18 cellular contexts compared by ENCODE assay signal in the genomic region with DNA sequence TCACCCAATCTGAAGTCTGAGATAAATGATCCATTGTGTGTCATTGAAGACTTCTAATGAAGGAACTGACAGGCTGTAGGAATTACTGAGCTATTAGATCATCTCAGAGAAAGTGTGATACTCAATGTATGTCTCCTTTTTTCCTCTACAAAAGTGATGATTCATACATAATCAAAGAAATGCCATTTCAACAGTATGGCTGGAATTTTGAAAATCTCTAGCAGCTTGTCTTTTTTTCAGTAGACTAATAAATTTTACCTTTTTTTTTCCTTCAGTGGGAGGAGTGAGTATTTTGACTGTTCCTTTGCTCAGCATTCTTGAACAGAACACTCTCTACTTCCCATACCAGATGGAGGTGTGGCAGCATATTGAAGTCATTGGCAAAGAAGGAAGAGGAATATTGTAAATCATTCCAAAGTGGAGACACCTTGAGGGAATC.
DNase-seq lines count a peak whose midpoint lies in the region; ATAC-seq, FAIRE-seq and TF ChIP-seq lines count a peak whose summit lies in the region.
"Had no signal": no experiment of that assay in that cellular context is flagged by ENCODE, and none has a peak within 500 bp of the region (broad histone marks: within the 10 kb centered on the region; RNA-seq: fewer than 3 reads in every experiment).

No MANE protein-coding gene starts in this region.

- H3K9me3 ChIP-seq in AG04450 (ENCODE audit: control insufficient read depth, insufficient read depth, low read length) = no peaks in the 10 kb centered on the region
- H3K9me3 ChIP-seq: SJSA1 had no signal

- H3K4me3 ChIP-seq in AG04450 (ENCODE audit: low read depth, low read length) = no peak overlapping the region
- H3K4me3 ChIP-seq: SJSA1 had no signal

- CTCF ChIA-PET in AG04450 (lab: Charles Lee) = no interaction called here
- CTCF ChIA-PET in activated CD8-positive, alpha-beta T cell treated with anti-CD3 and anti-CD28 coated beads, Interleukin-2, amount 10 ng/mL, durations not matched to agents 7 days and 5 days (lab: Charles Lee) = no interaction called here

- ATAC-seq in effector memory CD8-positive, alpha-beta T cell (replicated peaks) = no peak
- no peak for ATAC-seq in activated CD8-positive, alpha-beta T cell treated with anti-CD3 and anti-CD28 coated beads, Interleukin-2, amount 10 ng/mL, durations not matched to agents 7 days and 5 days
- ATAC-seq in HG03521 (IDR thresholded peaks at IDR 0.05; ENCODE audit: unreplicated experiment) = no peak
- ATAC-seq: naive thymus-derived CD8-positive, alpha-beta T cell had no signal

- peaks cover 17% of the 10 kb centered on the region for H3K4me1 Mint-ChIP-seq in chondrocyte (ENCODE audit: low read depth)
- peaks cover 13% of the 10 kb centered on the region for H3K4me1 Mint-ChIP-seq in mesothelial cell of epicardium
- H3K4me1 Mint-ChIP-seq in effector memory CD8-positive, alpha-beta T cell (ENCODE audit: low read depth in 2 of 2) = no peaks in the 10 kb centered on the region
- H3K4me1 Mint-ChIP-seq in activated CD8-positive, alpha-beta T cell treated with anti-CD3 and anti-CD28 coated beads, Interleukin-2, amount 10 ng/mL, durations not matched to agents 7 days and 5 days (ENCODE audit: low read depth) = no peaks in the 10 kb centered on the region
- H3K4me1 Mint-ChIP-seq: B cell; naive thymus-derived CD8-positive, alpha-beta T cell had no signal

- TF ChIP-seq CTCF in AG04450 (IDR thresholded peaks at IDR 0.05; ENCODE audit: low read depth, low read length) (no peak), chondrocyte (IDR thresholded peaks at IDR 0.05) (no peak), mesothelial cell of epicardium (IDR thresholded peaks at IDR 0.05; ENCODE audit: unreplicated experiment) (no peak)

- DNase-seq in AG04450 (ENCODE audit: low read depth, low spot score) = peak; percentile 10
- peak; percentile 48 for DNase-seq in HTR-8/SVneo (ENCODE audit: insufficient read length, low spot score)
- no peak for DNase-seq in chondrocyte (ENCODE audit: low spot score)
- DNase-seq in mesothelial cell of epicardium (ENCODE audit: low spot score in 2 of 2, unreplicated experiment in 2 of 2) = no peak
- no peak for DNase-seq in effector memory CD8-positive, alpha-beta T cell
- no peak for DNase-seq in activated CD8-positive, alpha-beta T cell treated with anti-CD3 and anti-CD28 coated beads, Interleukin-2, amount 10 ng/mL, durations not matched to agents 7 days and 5 days
- DNase-seq in NCI-H1417 treated with DMSO at 0.1 percent for 48 hours (lab: John Stamatoyannopoulos, UW) = no peak
- DNase-seq: activated CD4-positive, CD25-positive, alpha-beta regulatory T cell; activated T-cell treated with anti-CD3 and anti-CD28 coated beads, Interleukin-2, amount 50 U/mL, for 1 hour; erythroblast; naive thymus-derived CD8-positive, alpha-beta T cell; NCI-H1092 treated with DMSO at 0.1 percent for 48 hours; NCI-H526 treated with DMSO at 0.1 percent for 48 hours had no signal

- H3K27ac ChIP-seq in AG04450 (ENCODE audit: low read depth, low read length) = no peak overlapping the region
- H3K27ac ChIP-seq: SJSA1 had no signal

- H3K27me3 ChIP-seq in AG04450 (ENCODE audit: control insufficient read depth, insufficient read depth, low read length) = no peaks in the 10 kb centered on the region
- H3K27me3 ChIP-seq: SJSA1 had no signal

- peak overlapping the region; percentile 56 for H3K27ac Mint-ChIP-seq in chondrocyte (ENCODE audit: unreplicated experiment)
- H3K27ac Mint-ChIP-seq in mesothelial cell of epicardium = peak overlapping the region; percentile 83
- H3K27ac Mint-ChIP-seq in effector memory CD8-positive, alpha-beta T cell = no peak overlapping the region
- no peak overlapping the region for H3K27ac Mint-ChIP-seq in activated CD8-positive, alpha-beta T cell treated with anti-CD3 and anti-CD28 coated beads, Interleukin-2, amount 10 ng/mL, durations not matched to agents 7 days and 5 days
- H3K27ac Mint-ChIP-seq: B cell; brain; naive thymus-derived CD8-positive, alpha-beta T cell had no signal

- H3K9me3 Mint-ChIP-seq in chondrocyte (ENCODE audit: low read depth) (peaks cover 6% of the 10 kb centered on the region), mesothelial cell of epicardium (peaks cover 22% of the 10 kb centered on the region)
- peaks cover 8 to 11% of the 10 kb centered on the region in 2 donors for H3K9me3 Mint-ChIP-seq in effector memory CD8-positive, alpha-beta T cell
- H3K9me3 Mint-ChIP-seq in activated CD8-positive, alpha-beta T cell treated with anti-CD3 and anti-CD28 coated beads, Interleukin-2, amount 10 ng/mL, durations not matched to agents 7 days and 5 days (ENCODE audit: insufficient read depth) = no peaks in the 10 kb centered on the region

- FAIRE-seq in HTR-8/SVneo (lab: Jason Lieb, UNC) = peak; percentile 87
- FAIRE-seq: G401.6 had no signal

- H3K27me3 Mint-ChIP-seq in chondrocyte (ENCODE audit: low read depth) (no peaks in the 10 kb centered on the region), mesothelial cell of epicardium (ENCODE audit: low read depth) (no peaks in the 10 kb centered on the region)
- no peaks in the 10 kb centered on the region for H3K27me3 Mint-ChIP-seq in effector memory CD8-positive, alpha-beta T cell
- H3K27me3 Mint-ChIP-seq in activated CD8-positive, alpha-beta T cell treated with anti-CD3 and anti-CD28 coated beads, Interleukin-2, amount 10 ng/mL, durations not matched to agents 7 days and 5 days (ENCODE audit: low read depth) = no peaks in the 10 kb centered on the region
- H3K27me3 Mint-ChIP-seq: B cell; brain; naive thymus-derived CD8-positive, alpha-beta T cell had no signal

- H3K4me3 Mint-ChIP-seq in chondrocyte (ENCODE audit: unreplicated experiment) = no peak overlapping the region
- no peak overlapping the region for H3K4me3 Mint-ChIP-seq in mesothelial cell of epicardium
- no peak overlapping the region for H3K4me3 Mint-ChIP-seq in effector memory CD8-positive, alpha-beta T cell
- H3K4me3 Mint-ChIP-seq in activated CD8-positive, alpha-beta T cell treated with anti-CD3 and anti-CD28 coated beads, Interleukin-2, amount 10 ng/mL, durations not matched to agents 7 days and 5 days = no peak overlapping the region
- H3K4me3 Mint-ChIP-seq: B cell; brain; naive thymus-derived CD8-positive, alpha-beta T cell had no signal

- no peaks in the 10 kb centered on the region for H3K36me3 Mint-ChIP-seq in chondrocyte (ENCODE audit: low read depth)
- H3K36me3 Mint-ChIP-seq in mesothelial cell of epicardium = no peaks in the 10 kb centered on the region
- no peaks in the 10 kb centered on the region for H3K36me3 Mint-ChIP-seq in effector memory CD8-positive, alpha-beta T cell (ENCODE audit: insufficient read depth)
- no peaks in the 10 kb centered on the region for H3K36me3 Mint-ChIP-seq in activated CD8-positive, alpha-beta T cell treated with anti-CD3 and anti-CD28 coated beads, Interleukin-2, amount 10 ng/mL, durations not matched to agents 7 days and 5 days (ENCODE audit: low read depth)
- H3K36me3 Mint-ChIP-seq: brain; naive thymus-derived CD8-positive, alpha-beta T cell had no signal

- POLR2A ChIA-PET in AG04450 (lab: Yijun Ruan, JAX) = no interaction called here
- POLR2A ChIA-PET in activated CD8-positive, alpha-beta T cell treated with anti-CD3 and anti-CD28 coated beads, Interleukin-2, amount 10 ng/mL, durations not matched to agents 7 days and 5 days (lab: Charles Lee) = no interaction called here

Comparison
In these comparisons a context has a peak if more than half of its experiments do, and no peak if none do; other contexts are left out.
1. DNase-seq: peak in AG04450 (single experiment) and HTR-8/SVneo (single experiment); none in chondrocyte (single experiment), mesothelial cell of epicardium (0 of 2), effector memory CD8-positive, alpha-beta T cell (0 of 3), activated CD8-positive, alpha-beta T cell treated with anti-CD3 and anti-CD28 coated beads, Interleukin-2, amount 10 ng/mL, durations not matched to agents 7 days and 5 days (single experiment) and NCI-H1417 treated with DMSO at 0.1 percent for 48 hours (single experiment).
2. H3K27ac Mint-ChIP-seq: peak in chondrocyte (single experiment) and mesothelial cell of epicardium (single experiment); none in effector memory CD8-positive, alpha-beta T cell (0 of 2) and activated CD8-positive, alpha-beta T cell treated with anti-CD3 and anti-CD28 coated beads, Interleukin-2, amount 10 ng/mL, durations not matched to agents 7 days and 5 days (single experiment).